In the genomic region with DNA sequence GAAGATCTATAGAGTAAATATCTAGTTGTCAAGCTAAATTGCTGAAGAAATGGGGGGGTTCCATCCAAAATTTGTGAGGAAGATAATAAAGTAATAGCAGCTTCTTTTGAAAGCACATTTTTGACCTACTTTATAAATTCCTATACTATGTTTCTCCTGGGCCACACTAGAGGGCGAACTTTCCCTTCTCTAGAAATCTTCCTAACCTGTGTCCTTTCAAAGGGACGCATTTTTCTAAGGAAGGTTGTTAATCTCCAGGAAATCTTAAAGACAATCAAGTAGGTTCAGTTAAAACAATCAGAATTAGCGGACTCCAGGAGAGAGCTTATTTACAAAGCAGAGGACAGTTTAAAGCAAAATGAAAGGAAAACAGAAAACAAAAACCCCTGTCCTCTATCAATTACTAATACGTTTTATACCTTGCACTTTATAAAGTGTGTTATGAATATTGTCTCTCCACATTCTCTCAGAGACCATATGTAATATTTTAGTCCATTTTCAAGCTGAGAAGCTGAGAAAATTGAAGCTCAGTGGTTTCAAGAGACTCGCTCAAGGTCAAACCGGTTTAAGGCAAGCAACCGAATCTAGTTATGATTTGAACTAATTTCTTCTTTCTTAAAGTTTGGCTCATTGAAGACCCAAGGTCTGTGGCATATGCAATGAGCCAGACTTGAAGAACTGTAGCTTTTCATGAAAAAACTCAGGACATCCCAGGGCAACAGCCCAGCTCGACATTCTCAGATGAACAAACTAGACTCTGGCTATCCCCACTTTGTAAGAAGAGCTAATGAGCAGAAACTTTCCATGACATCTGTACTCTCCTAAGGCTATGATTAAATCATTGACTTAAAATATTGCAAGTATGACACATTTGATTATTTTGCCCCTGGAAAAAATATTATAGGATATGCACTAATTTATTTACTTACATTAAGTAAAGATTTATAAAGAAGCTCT, we compare ENCODE assay signal across 8 cellular contexts.
A peak's percentile ranks its signal among the peaks of the same experiment; 100 is the strongest.
DNase-seq lines count a peak whose midpoint lies in the region; ATAC-seq, FAIRE-seq and TF ChIP-seq lines count a peak whose summit lies in the region.

No MANE protein-coding gene starts in this region.

- 30% methylated on average over 8 of the region's 8 CpGs for WGBS in liver

- H3K27me3 ChIP-seq in BJ (ENCODE audit: control insufficient read depth, insufficient read depth, low read length) (0 out of 2 replicates have a peak, but pooled peaks cover 1% of the 10 kb centered on the region), bronchial epithelial cell (ENCODE audit: control insufficient read depth, insufficient read depth, low read length) (no peaks in the 10 kb centered on the region), liver (ENCODE audit: control insufficient read depth in 4 of 4, insufficient read depth in 4 of 4, low read length in 3 of 4) (no peaks in the 10 kb centered on the region)

- ATAC-seq in GM21423 (IDR thresholded peaks at IDR 0.05; ENCODE audit: unreplicated experiment) (no peak), HG03196 (IDR thresholded peaks at IDR 0.05; ENCODE audit: unreplicated experiment) (no peak)

- no peak for FAIRE-seq in bronchial epithelial cell (lab: Jason Lieb, UNC)

- H3K4me1 ChIP-seq in liver (ENCODE audit: control insufficient read depth in 4 of 4, insufficient read depth in 4 of 4, low read length in 3 of 4) = peaks cover 0 to 3% (median 0%) of the 10 kb centered on the region in 4 donors

- DNase-seq in BJ (ENCODE audit: low read depth) (no peak), HCEC 1CT (peak; percentile 47), NCI-H345 treated with DMSO at 0.1 percent for 48 hours (lab: John Stamatoyannopoulos, UW; ENCODE audit: unreplicated experiment) (peak; percentile 81), bronchial epithelial cell (ENCODE audit: low read depth) (peak; percentile 54), NCI-H187 (lab: John Stamatoyannopoulos, UW) (no peak)

- POLR2A ChIA-PET in BJ (lab: Charles Lee) = no interaction called here

- peak; percentile 68 to 71 for TF ChIP-seq RAD21 in liver (IDR thresholded peaks at IDR 0.05)

- CTCF ChIA-PET in BJ (lab: Yijun Ruan, JAX) = interaction anchor here (0.7 to 3.8 kb wide), 16 partner anchors 9 to 887 kb away, joined by 3 to 49 read pairs (median 4); no protein-coding TSS in a partner anchor

- H3K27ac ChIP-seq in liver (ENCODE audit: low read depth in 1 of 2, low read length in 2 of 2) = no peak overlapping the region

- H3K36me3 ChIP-seq in BJ (ENCODE audit: control insufficient read depth, insufficient read depth, low read length) (no peaks in the 10 kb centered on the region), bronchial epithelial cell (ENCODE audit: control insufficient read depth, insufficient read depth, low read length) (no peaks in the 10 kb centered on the region), liver (ENCODE audit: control insufficient read depth in 4 of 4, insufficient read depth in 3 of 4, low read depth in 1 of 4, low read length in 3 of 4) (no peaks in the 10 kb centered on the region)

- H3K4me3 ChIP-seq in BJ (ENCODE audit: low read depth, low read length) (no peak overlapping the region), bronchial epithelial cell (ENCODE audit: low read depth, low read length) (no peak overlapping the region), liver (ENCODE audit: low read depth in 1 of 3, low read length in 3 of 3) (no peak overlapping the region)

- TF ChIP-seq CTCF in BJ (IDR thresholded peaks at IDR 0.05; ENCODE audit: insufficient read depth, low read depth, low read length) = peak; percentile 79
- TF ChIP-seq CTCF in bronchial epithelial cell (IDR thresholded peaks at IDR 0.05; ENCODE audit: insufficient read depth, low read length, severe bottlenecking) = peak; percentile 65
- peak; percentile 34 for TF ChIP-seq CTCF in liver (IDR thresholded peaks at IDR 0.05; ENCODE audit: low read depth, low read length, missing input control)

- H3K9me3 ChIP-seq in liver (ENCODE audit: control insufficient read depth in 4 of 4, low read length in 3 of 4) = no peaks in the 10 kb centered on the region

- no peak overlapping the region for H3K9ac ChIP-seq in liver (ENCODE audit: low read depth in 1 of 2, low read length in 2 of 2)

TF ChIP-seq in liver, 16 proteins besides CTCF, POLR2A, EP300 and RAD21:
- TF ChIP-seq, protein P1, sequence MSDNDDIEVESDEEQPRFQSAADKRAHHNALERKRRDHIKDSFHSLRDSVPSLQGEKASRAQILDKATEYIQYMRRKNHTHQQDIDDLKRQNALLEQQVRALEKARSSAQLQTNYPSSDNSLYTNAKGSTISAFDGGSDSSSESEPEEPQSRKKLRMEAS (IDR thresholded peaks at IDR 0.05) = no peak
- TF ChIP-seq, protein P2, sequence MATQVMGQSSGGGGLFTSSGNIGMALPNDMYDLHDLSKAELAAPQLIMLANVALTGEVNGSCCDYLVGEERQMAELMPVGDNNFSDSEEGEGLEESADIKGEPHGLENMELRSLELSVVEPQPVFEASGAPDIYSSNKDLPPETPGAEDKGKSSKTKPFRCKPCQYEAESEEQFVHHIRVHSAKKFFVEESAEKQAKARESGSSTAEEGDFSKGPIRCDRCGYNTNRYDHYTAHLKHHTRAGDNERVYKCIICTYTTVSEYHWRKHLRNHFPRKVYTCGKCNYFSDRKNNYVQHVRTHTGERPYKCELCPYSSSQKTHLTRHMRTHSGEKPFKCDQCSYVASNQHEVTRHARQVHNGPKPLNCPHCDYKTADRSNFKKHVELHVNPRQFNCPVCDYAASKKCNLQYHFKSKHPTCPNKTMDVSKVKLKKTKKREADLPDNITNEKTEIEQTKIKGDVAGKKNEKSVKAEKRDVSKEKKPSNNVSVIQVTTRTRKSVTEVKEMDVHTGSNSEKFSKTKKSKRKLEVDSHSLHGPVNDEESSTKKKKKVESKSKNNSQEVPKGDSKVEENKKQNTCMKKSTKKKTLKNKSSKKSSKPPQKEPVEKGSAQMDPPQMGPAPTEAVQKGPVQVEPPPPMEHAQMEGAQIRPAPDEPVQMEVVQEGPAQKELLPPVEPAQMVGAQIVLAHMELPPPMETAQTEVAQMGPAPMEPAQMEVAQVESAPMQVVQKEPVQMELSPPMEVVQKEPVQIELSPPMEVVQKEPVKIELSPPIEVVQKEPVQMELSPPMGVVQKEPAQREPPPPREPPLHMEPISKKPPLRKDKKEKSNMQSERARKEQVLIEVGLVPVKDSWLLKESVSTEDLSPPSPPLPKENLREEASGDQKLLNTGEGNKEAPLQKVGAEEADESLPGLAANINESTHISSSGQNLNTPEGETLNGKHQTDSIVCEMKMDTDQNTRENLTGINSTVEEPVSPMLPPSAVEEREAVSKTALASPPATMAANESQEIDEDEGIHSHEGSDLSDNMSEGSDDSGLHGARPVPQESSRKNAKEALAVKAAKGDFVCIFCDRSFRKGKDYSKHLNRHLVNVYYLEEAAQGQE (IDR thresholded peaks at IDR 0.05) = no peak
- TF ChIP-seq FOXA1 (IDR thresholded peaks at IDR 0.05) = no peak
- TF ChIP-seq SP1 (IDR thresholded peaks at IDR 0.05) = no peak
- TF ChIP-seq YY1 (IDR thresholded peaks at IDR 0.05) = no peak
- TF ChIP-seq NR2F2 (IDR thresholded peaks at IDR 0.05) = no peak
- TF ChIP-seq FOXA2 (IDR thresholded peaks at IDR 0.05) = no peak
- no peak for TF ChIP-seq TAF1 (conservative IDR thresholded peaks at IDR 0.05)
- TF ChIP-seq JUND (IDR thresholded peaks at IDR 0.05) = no peak
- TF ChIP-seq EGR1 (IDR thresholded peaks at IDR 0.05; ENCODE audit: low read depth in 2 of 2) = no peak

Comparison
In these comparisons a context has a peak if more than half of its experiments do, and no peak if none do; other contexts are left out.
1. DNase-seq: peak in HCEC 1CT (single experiment), NCI-H345 treated with DMSO at 0.1 percent for 48 hours (single experiment) and bronchial epithelial cell (single experiment); none in BJ (single experiment) and NCI-H187 (0 of 2).
2. Peak in every context shown above with its lines, with median percentiles within 50 percentile points of each other: CTCF ChIP-seq.